23 cellular contexts compared by ENCODE assay signal in genomic region chr12:11563785-11564739, GRCh38.
A peak's percentile ranks its signal among the peaks of the same experiment; 100 is the strongest.
DNase-seq lines count a peak whose midpoint lies in the region; ATAC-seq and TF ChIP-seq lines count a peak whose summit lies in the region.
"Had no signal": no experiment of that assay in that cellular context is flagged by ENCODE, and none has a peak within 500 bp of the region (broad histone marks: within the 10 kb centered on the region; RNA-seq: fewer than 3 reads in every experiment).

No MANE protein-coding gene starts in this region.

- no TSS peak for BruUV-seq in A673 (replicated peaks; lab: Mats Ljungman, UMichigan)

- H3K27ac Mint-ChIP-seq in WTC11: no peak overlapping the region
- H3K27ac Mint-ChIP-seq in nephron progenitor cell: peak overlapping the region; percentile 1
- H3K27ac Mint-ChIP-seq: CD4-positive, alpha-beta T cell; HFFc6 had no signal

- peaks cover 11% of the 10 kb centered on the region for H3K9me3 Mint-ChIP-seq in WTC11
- peaks cover 8% of the 10 kb centered on the region for H3K9me3 Mint-ChIP-seq in nephron progenitor cell
- H3K9me3 Mint-ChIP-seq: CD4-positive, alpha-beta T cell; HFFc6 had no signal

- H3K27me3 Mint-ChIP-seq in WTC11 (ENCODE audit: low read depth) (no peaks in the 10 kb centered on the region), nephron progenitor cell (ENCODE audit: low read depth, poor library complexity) (no peaks in the 10 kb centered on the region)
- H3K27me3 Mint-ChIP-seq: CD4-positive, alpha-beta T cell had no signal

- intact Hi-C loops in A673 (cut with micrococcal nuclease; ENCODE audit: unreplicated experiment): no loop called here

- H3K4me3 Mint-ChIP-seq in WTC11 (no peak overlapping the region), nephron progenitor cell (no peak overlapping the region)
- H3K4me3 Mint-ChIP-seq: CD4-positive, alpha-beta T cell; H9; HFFc6 had no signal

- H3K27me3 ChIP-seq in A673 (replicated peaks; ENCODE audit: insufficient read depth, low read depth, low read length, poor library complexity): no peaks in the 10 kb centered on the region
- H3K27me3 ChIP-seq: BLaER1, Peyer's patch, SJSA1 had no signal

- H3K36me3 Mint-ChIP-seq in WTC11 (no peaks in the 10 kb centered on the region), nephron progenitor cell (ENCODE audit: low read depth) (no peaks in the 10 kb centered on the region)

- no peaks in the 10 kb centered on the region for H3K36me3 ChIP-seq in A673 (ENCODE audit: insufficient read depth, low read length, poor library complexity, severe bottlenecking)
- H3K36me3 ChIP-seq: BLaER1, Peyer's patch, SJSA1 had no signal

- POLR2A ChIA-PET in A673 (lab: Charles Lee; ENCODE audit: low non-redundant PET): no interaction called here
- POLR2A ChIA-PET in WTC11 (lab: Charles Lee): no interaction called here

- no peak for TF ChIP-seq CTCF in A673 (conservative IDR thresholded peaks at IDR 0.05; ENCODE audit: low read depth, low read length)
- no peak for TF ChIP-seq CTCF in GM12865 (IDR thresholded peaks at IDR 0.05; ENCODE audit: insufficient read depth, low read depth, low read length, missing control alignments)
- no peak for TF ChIP-seq CTCF in WTC11 (IDR thresholded peaks at IDR 0.05)
- TF ChIP-seq CTCF in nephron progenitor cell (IDR thresholded peaks at IDR 0.05): no peak

- ATAC-seq in WTC11 (no peak), GM18520 (IDR thresholded peaks at IDR 0.05; ENCODE audit: unreplicated experiment) (no peak), GM19467 (IDR thresholded peaks at IDR 0.05; ENCODE audit: unreplicated experiment) (no peak)

- H3K4me1 ChIP-seq in A673 (ENCODE audit: insufficient read depth, low read length, poor library complexity, severe bottlenecking): no peaks in the 10 kb centered on the region
- H3K4me1 ChIP-seq: Peyer's patch had no signal

- CTCF ChIA-PET in A673 (lab: Charles Lee) (no interaction called here), WTC11 (lab: Charles Lee) (no interaction called here)

- no peaks in the 10 kb centered on the region for H3K9me3 ChIP-seq in A673 (ENCODE audit: low read depth, low read length, poor library complexity, severe bottlenecking)
- H3K9me3 ChIP-seq: BLaER1, Peyer's patch, SJSA1 had no signal

- H3K27ac ChIP-seq in A673 (ENCODE audit: low read depth, low read length, poor library complexity, severe bottlenecking): no peak overlapping the region
- H3K27ac ChIP-seq: BLaER1, GM23248, Peyer's patch, SJSA1 had no signal

- H3K4me3 ChIP-seq in A673 (ENCODE audit: low read depth, low read length, poor library complexity, severe bottlenecking) (no peak overlapping the region), GM12865 (ENCODE audit: low read depth, low read length) (peak overlapping the region; percentile 45; the same call in 1 of the 2 replicates)
- H3K4me3 ChIP-seq: BLaER1, GM23248, Peyer's patch, SJSA1 had no signal

- H3K4me1 Mint-ChIP-seq in WTC11: peaks cover 5% of the 10 kb centered on the region; the same call in 1 of the 2 replicates
- peaks cover 8% of the 10 kb centered on the region for H3K4me1 Mint-ChIP-seq in nephron progenitor cell

- peak; percentile 43 for DNase-seq in A673 (ENCODE audit: low spot score)
- DNase-seq in GM12865 (ENCODE audit: low read depth): peak; percentile 71
- DNase-seq in WTC11 (ENCODE audit: low spot score): no peak
- DNase-seq in nephron progenitor cell: no peak
- DNase-seq in amniotic stem cell (lab: John Stamatoyannopoulos, UW): no peak
- DNase-seq: ACHN; CD4-positive, alpha-beta T cell; DND-41; GM23248; H9; HFFc6; KBM-7; MM.1S; NCI-H1092; NCI-H1436 treated with DMSO at 0.1 percent for 48 hours; NCI-H1930; NCI-H345; NCI-H774; Peyer's patch had no signal

TF ChIP-seq in WTC11, 78 proteins besides CTCF, POLR2A, EP300 and RAD21:
- 0 out of 2 replicates have a peak, but pooled peaks have one; percentile 18 for TF ChIP-seq ZNF121 (CRISPR knock-in tag; IDR thresholded peaks at IDR 0.05)
- no peak for TF ChIP-seq ZNF423 (CRISPR knock-in tag; IDR thresholded peaks at IDR 0.05)

Comparison
In these comparisons a context has a peak if more than half of its experiments do, and no peak if none do; other contexts are left out.
1. DNase-seq: peak in A673 (single experiment) and GM12865 (single experiment); none in WTC11 (single experiment), nephron progenitor cell (single experiment) and amniotic stem cell (single experiment).